In genomic region chr4:185270885-185271284, GRCh38 we compare ENCODE assay signal across 21 cellular contexts.
"Had no signal": no experiment of that assay in that cellular context is flagged by ENCODE, and none has a peak within 500 bp of the region (broad histone marks: within the 10 kb centered on the region; RNA-seq: fewer than 3 reads in every experiment).

No MANE protein-coding gene starts in this region.

- H3K27me3 ChIP-seq: SJSA1 had no signal

- H3K4me1 ChIP-seq: SJSA1 had no signal

- H3K4me3 ChIP-seq: SJSA1, SK-N-MC had no signal

- H3K9me3 ChIP-seq: SJSA1 had no signal

- DNase-seq: KBM-7, MV-4-11, NCI-H1048, NCI-H1105, NCI-H1417, NCI-H146, NCI-H1694 treated with DMSO at 0.1 percent for 48 hours, NCI-H2029, NCI-H2081 treated with DMSO at 0.1 percent for 48 hours, NCI-H2171, NCI-H226, NCI-H446, NCI-H510A, NCI-H524 treated with DMSO at 0.1 percent for 48 hours, NCI-H69, NCI-H774, Right ventricle myocardium superior, RPMI8226, SIG-M5 had no signal

- H3K27ac ChIP-seq: SJSA1, SK-N-MC had no signal
